Comparison of ENCODE assay signal across 1 cellular context in the genomic region with DNA sequence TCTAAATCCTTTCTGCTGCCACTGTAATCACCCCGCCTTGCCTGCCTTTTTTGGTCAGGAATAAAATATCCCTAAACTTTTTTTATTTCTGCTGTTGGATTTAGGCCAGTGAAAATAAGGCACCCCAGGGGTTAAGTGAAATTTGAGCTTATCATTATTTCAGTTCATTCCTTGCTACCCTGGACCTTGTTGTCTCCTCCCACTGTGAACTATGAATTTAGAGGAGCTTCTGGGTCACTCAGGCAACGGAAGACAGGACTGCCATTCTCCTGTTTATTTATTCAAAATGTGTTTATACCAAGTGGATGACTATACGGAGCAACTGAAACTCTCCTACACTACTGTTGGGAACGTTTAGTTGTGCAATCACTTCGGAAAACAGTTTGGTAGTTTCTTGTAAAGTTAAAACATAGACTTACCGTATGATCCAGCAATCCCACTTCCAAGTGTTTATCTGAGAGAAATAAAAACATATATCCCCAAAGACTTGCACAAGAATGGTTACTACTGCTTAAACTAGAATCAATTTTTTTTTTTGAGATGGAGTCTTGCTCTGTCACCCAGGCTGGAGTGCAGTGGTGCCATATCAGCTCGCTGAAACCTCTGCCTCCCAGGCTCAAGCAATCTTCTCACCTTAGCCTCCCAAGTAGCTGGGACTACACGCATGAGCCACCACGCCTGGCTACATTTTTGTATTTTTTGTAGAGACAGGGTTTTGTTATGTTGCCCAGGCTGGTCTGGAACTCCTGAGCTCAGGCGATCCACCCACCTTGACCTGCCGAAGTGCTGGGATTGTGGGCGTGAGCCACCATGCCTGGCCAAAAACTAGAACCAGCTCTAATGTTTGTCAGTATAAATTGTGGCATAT.
A peak's percentile ranks its signal among the peaks of the same experiment; 100 is the strongest.
TF ChIP-seq lines count a peak whose summit lies in the region.

No MANE protein-coding gene starts in this region.

TF ChIP-seq in HepG2, 621 proteins besides CTCF, POLR2A, EP300 and RAD21 (continued from another document and continues in another):
- TF ChIP-seq HOXA7 (CRISPR knock-in tag; IDR thresholded peaks at IDR 0.05) (no peak), JUNB (CRISPR knock-in tag; IDR thresholded peaks at IDR 0.05; ENCODE audit: borderline replicate concordance) (no peak), HOXA5 (CRISPR knock-in tag; IDR thresholded peaks at IDR 0.05) (no peak), ZNF841 (CRISPR knock-in tag; IDR thresholded peaks at IDR 0.05; ENCODE audit: borderline replicate concordance) (no peak), MZF1 (CRISPR knock-in tag; IDR thresholded peaks at IDR 0.05; ENCODE audit: borderline replicate concordance) (no peak), NBN (conservative IDR thresholded peaks at IDR 0.05) (no peak), TARDBP (CRISPR knock-in tag; IDR thresholded peaks at IDR 0.05) (peak; percentile 24; the same call in 1 of the 2 replicates), ZNF263 (CRISPR knock-in tag; IDR thresholded peaks at IDR 0.05) (no peak), ZNF335 (CRISPR knock-in tag; IDR thresholded peaks at IDR 0.05) (no peak), SOX13 (IDR thresholded peaks at IDR 0.05) (no peak), SOX13 (CRISPR knock-in tag; conservative IDR thresholded peaks at IDR 0.05 in 1 of 2, IDR thresholded peaks at IDR 0.05 in 1 of 2) (no peak), IRF2 (CRISPR knock-in tag; IDR thresholded peaks at IDR 0.05) (no peak), ZNF570 (CRISPR knock-in tag; IDR thresholded peaks at IDR 0.05; ENCODE audit: borderline replicate concordance) (no peak), HMG20A (CRISPR knock-in tag; IDR thresholded peaks at IDR 0.05; ENCODE audit: borderline replicate concordance) (no peak), MEIS1 (CRISPR knock-in tag; IDR thresholded peaks at IDR 0.05; ENCODE audit: borderline replicate concordance) (no peak), SRF (IDR thresholded peaks at IDR 0.05; ENCODE audit: low read depth, low read length) (no peak), MIXL1 (CRISPR knock-in tag; IDR thresholded peaks at IDR 0.05) (no peak), NONO (IDR thresholded peaks at IDR 0.05) (no peak), NONO (CRISPR knock-in tag; conservative IDR thresholded peaks at IDR 0.05) (no peak), RBAK (CRISPR knock-in tag; IDR thresholded peaks at IDR 0.05) (no peak), POLR2AphosphoS5 (IDR thresholded peaks at IDR 0.05; ENCODE audit: low read depth, low read length) (peak; percentile 47; the same call in 1 of the 2 replicates), KAT8 (CRISPR knock-in tag; IDR thresholded peaks at IDR 0.05) (0 out of 2 replicates have a peak, but pooled peaks have one; percentile 21), ZNF205 (CRISPR knock-in tag; IDR thresholded peaks at IDR 0.05) (no peak), JUN (CRISPR knock-in tag; IDR thresholded peaks at IDR 0.05) (no peak), CREB1 (IDR thresholded peaks at IDR 0.05) (no peak), CREB1 (CRISPR knock-in tag; IDR thresholded peaks at IDR 0.05) (no peak), ZNF496 (CRISPR knock-in tag; IDR thresholded peaks at IDR 0.05; ENCODE audit: insufficient replicate concordance) (no peak), ZNF850 (CRISPR knock-in tag; conservative IDR thresholded peaks at IDR 0.05) (no peak), SOX6 (IDR thresholded peaks at IDR 0.05) (no peak), SOX6 (CRISPR knock-in tag; IDR thresholded peaks at IDR 0.05) (no peak), CCAR2 (optimal IDR thresholded peaks at IDR 0.05; ENCODE audit: low read depth, low read length) (no peak), ZNF879 (CRISPR knock-in tag; IDR thresholded peaks at IDR 0.05) (no peak), PCBP1 (IDR thresholded peaks at IDR 0.05; ENCODE audit: borderline replicate concordance, low read depth, low read length) (no peak), GATAD2A (CRISPR knock-in tag; IDR thresholded peaks at IDR 0.05) (peak; percentile 11; the same call in 1 of the 2 replicates), TOPORS (CRISPR knock-in tag; IDR thresholded peaks at IDR 0.05) (0 out of 2 replicates have a peak, but pooled peaks have one; percentile 67), ZFP1 (CRISPR knock-in tag; IDR thresholded peaks at IDR 0.05) (no peak), HOXA9 (CRISPR knock-in tag; IDR thresholded peaks at IDR 0.05; ENCODE audit: borderline replicate concordance) (no peak), ZNF350 (CRISPR knock-in tag; IDR thresholded peaks at IDR 0.05; ENCODE audit: borderline replicate concordance, low read depth) (no peak), NCOA2 (CRISPR knock-in tag; IDR thresholded peaks at IDR 0.05) (no peak), KDM1A (CRISPR knock-in tag; IDR thresholded peaks at IDR 0.05) (no peak), ZNF709 (CRISPR knock-in tag; IDR thresholded peaks at IDR 0.05) (no peak), GTF3A (CRISPR knock-in tag; conservative IDR thresholded peaks at IDR 0.05) (no peak), HOXD1 (CRISPR knock-in tag; IDR thresholded peaks at IDR 0.05) (no peak), ATRX (CRISPR knock-in tag; IDR thresholded peaks at IDR 0.05; ENCODE audit: borderline replicate concordance) (no peak), ZBTB7A (CRISPR knock-in tag; IDR thresholded peaks at IDR 0.05) (no peak), IKZF4 (CRISPR knock-in tag; IDR thresholded peaks at IDR 0.05; ENCODE audit: borderline replicate concordance, low read depth, not compliant biosample characterization) (no peak), CHD4 (IDR thresholded peaks at IDR 0.05; ENCODE audit: borderline replicate concordance, low read length) (no peak), ELF1 (CRISPR knock-in tag; IDR thresholded peaks at IDR 0.05) (no peak)
- TF ChIP-seq, protein P1, sequence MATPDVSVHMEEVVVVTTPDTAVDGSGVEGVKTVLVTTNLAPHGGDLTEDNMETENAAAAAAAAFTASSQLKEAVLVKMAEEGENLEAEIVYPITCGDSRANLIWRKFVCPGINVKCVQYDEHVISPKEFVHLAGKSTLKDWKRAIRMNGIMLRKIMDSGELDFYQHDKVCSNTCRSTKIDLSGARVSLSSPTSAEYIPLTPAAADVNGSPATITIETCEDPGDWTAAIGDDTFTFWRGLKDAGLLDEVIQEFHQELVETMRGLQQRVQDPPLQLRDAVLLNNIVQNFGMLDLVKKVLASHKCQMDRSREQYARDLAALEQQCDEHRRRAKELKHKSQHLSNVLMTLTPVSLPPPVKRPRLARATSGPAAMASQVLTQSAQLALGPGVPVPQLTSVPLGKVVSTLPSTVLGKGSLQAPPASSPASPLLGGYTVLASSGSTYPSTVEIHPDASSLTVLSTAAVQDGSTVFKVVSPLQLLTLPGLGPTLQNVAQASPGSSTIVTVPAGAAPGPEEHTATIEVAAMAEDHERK (CRISPR knock-in tag; IDR thresholded peaks at IDR 0.05; ENCODE audit: low read depth), result no peak
- TF ChIP-seq, protein P2, sequence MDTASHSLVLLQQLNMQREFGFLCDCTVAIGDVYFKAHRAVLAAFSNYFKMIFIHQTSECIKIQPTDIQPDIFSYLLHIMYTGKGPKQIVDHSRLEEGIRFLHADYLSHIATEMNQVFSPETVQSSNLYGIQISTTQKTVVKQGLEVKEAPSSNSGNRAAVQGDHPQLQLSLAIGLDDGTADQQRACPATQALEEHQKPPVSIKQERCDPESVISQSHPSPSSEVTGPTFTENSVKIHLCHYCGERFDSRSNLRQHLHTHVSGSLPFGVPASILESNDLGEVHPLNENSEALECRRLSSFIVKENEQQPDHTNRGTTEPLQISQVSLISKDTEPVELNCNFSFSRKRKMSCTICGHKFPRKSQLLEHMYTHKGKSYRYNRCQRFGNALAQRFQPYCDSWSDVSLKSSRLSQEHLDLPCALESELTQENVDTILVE (CRISPR knock-in tag; IDR thresholded peaks at IDR 0.05), result no peak
- TF ChIP-seq, protein P3, sequence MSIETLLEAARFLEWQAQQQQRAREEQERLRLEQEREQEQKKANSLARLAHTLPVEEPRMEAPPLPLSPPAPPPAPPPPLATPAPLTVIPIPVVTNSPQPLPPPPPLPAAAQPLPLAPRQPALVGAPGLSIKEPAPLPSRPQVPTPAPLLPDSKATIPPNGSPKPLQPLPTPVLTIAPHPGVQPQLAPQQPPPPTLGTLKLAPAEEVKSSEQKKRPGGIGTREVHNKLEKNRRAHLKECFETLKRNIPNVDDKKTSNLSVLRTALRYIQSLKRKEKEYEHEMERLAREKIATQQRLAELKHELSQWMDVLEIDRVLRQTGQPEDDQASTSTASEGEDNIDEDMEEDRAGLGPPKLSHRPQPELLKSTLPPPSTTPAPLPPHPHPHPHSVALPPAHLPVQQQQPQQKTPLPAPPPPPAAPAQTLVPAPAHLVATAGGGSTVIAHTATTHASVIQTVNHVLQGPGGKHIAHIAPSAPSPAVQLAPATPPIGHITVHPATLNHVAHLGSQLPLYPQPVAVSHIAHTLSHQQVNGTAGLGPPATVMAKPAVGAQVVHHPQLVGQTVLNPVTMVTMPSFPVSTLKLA (IDR thresholded peaks at IDR 0.05), result no peak
- TF ChIP-seq, protein P4, sequence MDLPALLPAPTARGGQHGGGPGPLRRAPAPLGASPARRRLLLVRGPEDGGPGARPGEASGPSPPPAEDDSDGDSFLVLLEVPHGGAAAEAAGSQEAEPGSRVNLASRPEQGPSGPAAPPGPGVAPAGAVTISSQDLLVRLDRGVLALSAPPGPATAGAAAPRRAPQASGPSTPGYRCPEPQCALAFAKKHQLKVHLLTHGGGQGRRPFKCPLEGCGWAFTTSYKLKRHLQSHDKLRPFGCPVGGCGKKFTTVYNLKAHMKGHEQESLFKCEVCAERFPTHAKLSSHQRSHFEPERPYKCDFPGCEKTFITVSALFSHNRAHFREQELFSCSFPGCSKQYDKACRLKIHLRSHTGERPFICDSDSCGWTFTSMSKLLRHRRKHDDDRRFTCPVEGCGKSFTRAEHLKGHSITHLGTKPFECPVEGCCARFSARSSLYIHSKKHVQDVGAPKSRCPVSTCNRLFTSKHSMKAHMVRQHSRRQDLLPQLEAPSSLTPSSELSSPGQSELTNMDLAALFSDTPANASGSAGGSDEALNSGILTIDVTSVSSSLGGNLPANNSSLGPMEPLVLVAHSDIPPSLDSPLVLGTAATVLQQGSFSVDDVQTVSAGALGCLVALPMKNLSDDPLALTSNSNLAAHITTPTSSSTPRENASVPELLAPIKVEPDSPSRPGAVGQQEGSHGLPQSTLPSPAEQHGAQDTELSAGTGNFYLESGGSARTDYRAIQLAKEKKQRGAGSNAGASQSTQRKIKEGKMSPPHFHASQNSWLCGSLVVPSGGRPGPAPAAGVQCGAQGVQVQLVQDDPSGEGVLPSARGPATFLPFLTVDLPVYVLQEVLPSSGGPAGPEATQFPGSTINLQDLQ (CRISPR knock-in tag; IDR thresholded peaks at IDR 0.05), result no peak
- TF ChIP-seq, protein P5, sequence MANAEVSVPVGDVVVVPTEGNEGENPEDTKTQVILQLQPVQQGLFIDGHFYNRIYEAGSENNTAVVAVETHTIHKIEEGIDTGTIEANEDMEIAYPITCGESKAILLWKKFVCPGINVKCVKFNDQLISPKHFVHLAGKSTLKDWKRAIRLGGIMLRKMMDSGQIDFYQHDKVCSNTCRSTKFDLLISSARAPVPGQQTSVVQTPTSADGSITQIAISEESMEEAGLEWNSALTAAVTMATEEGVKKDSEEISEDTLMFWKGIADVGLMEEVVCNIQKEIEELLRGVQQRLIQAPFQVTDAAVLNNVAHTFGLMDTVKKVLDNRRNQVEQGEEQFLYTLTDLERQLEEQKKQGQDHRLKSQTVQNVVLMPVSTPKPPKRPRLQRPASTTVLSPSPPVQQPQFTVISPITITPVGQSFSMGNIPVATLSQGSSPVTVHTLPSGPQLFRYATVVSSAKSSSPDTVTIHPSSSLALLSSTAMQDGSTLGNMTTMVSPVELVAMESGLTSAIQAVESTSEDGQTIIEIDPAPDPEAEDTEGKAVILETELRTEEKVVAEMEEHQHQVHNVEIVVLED (CRISPR knock-in tag; IDR thresholded peaks at IDR 0.05; ENCODE audit: borderline replicate concordance), result no peak
- TF ChIP-seq, protein P6, sequence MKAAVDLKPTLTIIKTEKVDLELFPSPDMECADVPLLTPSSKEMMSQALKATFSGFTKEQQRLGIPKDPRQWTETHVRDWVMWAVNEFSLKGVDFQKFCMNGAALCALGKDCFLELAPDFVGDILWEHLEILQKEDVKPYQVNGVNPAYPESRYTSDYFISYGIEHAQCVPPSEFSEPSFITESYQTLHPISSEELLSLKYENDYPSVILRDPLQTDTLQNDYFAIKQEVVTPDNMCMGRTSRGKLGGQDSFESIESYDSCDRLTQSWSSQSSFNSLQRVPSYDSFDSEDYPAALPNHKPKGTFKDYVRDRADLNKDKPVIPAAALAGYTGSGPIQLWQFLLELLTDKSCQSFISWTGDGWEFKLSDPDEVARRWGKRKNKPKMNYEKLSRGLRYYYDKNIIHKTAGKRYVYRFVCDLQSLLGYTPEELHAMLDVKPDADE (CRISPR knock-in tag; IDR thresholded peaks at IDR 0.05), result no peak
- TF ChIP-seq, protein P7, sequence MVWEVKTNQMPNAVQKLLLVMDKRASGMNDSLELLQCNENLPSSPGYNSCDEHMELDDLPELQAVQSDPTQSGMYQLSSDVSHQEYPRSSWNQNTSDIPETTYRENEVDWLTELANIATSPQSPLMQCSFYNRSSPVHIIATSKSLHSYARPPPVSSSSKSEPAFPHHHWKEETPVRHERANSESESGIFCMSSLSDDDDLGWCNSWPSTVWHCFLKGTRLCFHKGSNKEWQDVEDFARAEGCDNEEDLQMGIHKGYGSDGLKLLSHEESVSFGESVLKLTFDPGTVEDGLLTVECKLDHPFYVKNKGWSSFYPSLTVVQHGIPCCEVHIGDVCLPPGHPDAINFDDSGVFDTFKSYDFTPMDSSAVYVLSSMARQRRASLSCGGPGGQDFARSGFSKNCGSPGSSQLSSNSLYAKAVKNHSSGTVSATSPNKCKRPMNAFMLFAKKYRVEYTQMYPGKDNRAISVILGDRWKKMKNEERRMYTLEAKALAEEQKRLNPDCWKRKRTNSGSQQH (CRISPR knock-in tag; IDR thresholded peaks at IDR 0.05; ENCODE audit: low read depth), result no peak
- TF ChIP-seq, protein P8, sequence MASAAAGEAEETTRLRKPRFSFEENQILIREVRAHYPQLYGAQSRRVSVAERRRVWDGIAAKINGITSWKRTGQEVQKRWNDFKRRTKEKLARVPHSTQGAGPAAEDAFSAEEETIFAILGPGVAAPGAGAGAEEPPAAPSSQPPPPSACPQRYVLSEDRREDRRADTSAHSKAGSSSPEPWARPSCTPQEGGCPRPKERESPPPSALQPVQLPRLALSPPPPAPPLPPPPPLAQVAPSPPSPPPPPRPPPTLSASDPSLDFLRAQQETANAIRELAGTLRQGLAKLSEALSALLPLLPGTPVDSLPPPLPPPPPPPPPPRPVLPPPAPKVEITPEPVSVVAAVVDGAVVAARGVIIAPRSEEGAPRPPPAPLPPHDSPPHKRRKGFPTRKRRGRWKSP (CRISPR knock-in tag; IDR thresholded peaks at IDR 0.05), result no peak
- TF ChIP-seq, protein P9, sequence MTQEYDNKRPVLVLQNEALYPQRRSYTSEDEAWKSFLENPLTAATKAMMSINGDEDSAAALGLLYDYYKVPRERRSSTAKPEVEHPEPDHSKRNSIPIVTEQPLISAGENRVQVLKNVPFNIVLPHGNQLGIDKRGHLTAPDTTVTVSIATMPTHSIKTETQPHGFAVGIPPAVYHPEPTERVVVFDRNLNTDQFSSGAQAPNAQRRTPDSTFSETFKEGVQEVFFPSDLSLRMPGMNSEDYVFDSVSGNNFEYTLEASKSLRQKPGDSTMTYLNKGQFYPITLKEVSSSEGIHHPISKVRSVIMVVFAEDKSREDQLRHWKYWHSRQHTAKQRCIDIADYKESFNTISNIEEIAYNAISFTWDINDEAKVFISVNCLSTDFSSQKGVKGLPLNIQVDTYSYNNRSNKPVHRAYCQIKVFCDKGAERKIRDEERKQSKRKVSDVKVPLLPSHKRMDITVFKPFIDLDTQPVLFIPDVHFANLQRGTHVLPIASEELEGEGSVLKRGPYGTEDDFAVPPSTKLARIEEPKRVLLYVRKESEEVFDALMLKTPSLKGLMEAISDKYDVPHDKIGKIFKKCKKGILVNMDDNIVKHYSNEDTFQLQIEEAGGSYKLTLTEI (CRISPR knock-in tag; conservative IDR thresholded peaks at IDR 0.05), result no peak
